In the genomic region with DNA sequence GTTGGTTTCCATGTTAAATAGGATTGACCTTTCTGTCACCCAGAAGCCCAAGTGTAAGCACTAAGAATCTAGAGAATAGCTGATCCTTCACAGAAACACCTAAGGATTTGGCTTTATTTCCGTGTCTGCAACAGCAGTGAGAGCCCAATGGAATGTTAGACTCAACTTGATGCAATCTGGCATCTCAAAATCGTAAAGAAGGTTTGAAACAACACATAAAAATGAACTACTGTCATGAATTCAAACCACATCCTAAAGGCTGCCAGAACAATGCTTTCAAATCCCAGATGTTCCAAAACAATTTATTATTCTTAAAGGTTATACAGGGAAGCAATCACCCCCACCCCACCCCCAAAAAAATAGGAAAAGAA, we compare ENCODE assay signal across 10 cellular contexts. TPM values are rescaled to one million over a fixed set of nuclear protein-coding genes. Genes with fewer than 3 reads are reported as not detected.
DNase-seq lines count a peak whose midpoint lies in the region; ATAC-seq and TF ChIP-seq lines count a peak whose summit lies in the region.
"Had no signal": no experiment of that assay in that cellular context is flagged by ENCODE, and none has a peak within 500 bp of the region (broad histone marks: within the 10 kb centered on the region; RNA-seq: fewer than 3 reads in every experiment).

No MANE protein-coding gene starts in this region.

- H3K27ac ChIP-seq in fibroblast of lung (ENCODE audit: insufficient read depth, low read length) (peak overlapping the region; percentile 82), sigmoid colon (peak overlapping the region; percentile 70 to 88 (median 76)), upper lobe of right lung (no peak overlapping the region)

- peaks cover 10% of the 10 kb centered on the region in 2 donors for H3K27me3 Mint-ChIP-seq in natural killer cell (ENCODE audit: low read depth in 2 of 2)

- H3K4me3 ChIP-seq in fibroblast of lung (replicated peaks in 1 of 4; ENCODE audit: control extremely low read depth in 1 of 4, insufficient read depth in 1 of 4, low read depth in 3 of 4, low read length in 4 of 4) (peak overlapping the region in 1 of 4 experiments; percentile 4), sigmoid colon (no peak overlapping the region), upper lobe of right lung (no peak overlapping the region)

- peak; percentile 58 for ATAC-seq in SK-N-SH treated with all-trans-retinoic acid at 6 μM for 48 hours
- ATAC-seq in upper lobe of right lung, result no peak
- ATAC-seq in natural killer cell, result no peak

- no peak for TF ChIP-seq EP300 in sigmoid colon (IDR thresholded peaks at IDR 0.05)

- no peak overlapping the region for H3K9ac ChIP-seq in fibroblast of lung (ENCODE audit: insufficient read depth, low read length)

- peak overlapping the region; percentile 75 for H3K4me2 ChIP-seq in fibroblast of lung (ENCODE audit: extremely low read depth, insufficient read depth, low read length)

- intact Hi-C loops in sigmoid colon (cut with DNase I), result no loop called here
- intact Hi-C loops in upper lobe of right lung (cut with DNase I), result no loop called here
- intact Hi-C loops in natural killer cell (cut with micrococcal nuclease), result no loop called here

- no peak overlapping the region for H2AFZ ChIP-seq in fibroblast of lung (ENCODE audit: low read length)

- H3K4me1 Mint-ChIP-seq in natural killer cell, result no peaks in the 10 kb centered on the region
- H3K4me1 Mint-ChIP-seq: CD8-positive, alpha-beta memory T cell; H9 had no signal

- H3K4me3 Mint-ChIP-seq in natural killer cell, result no peak overlapping the region
- H3K4me3 Mint-ChIP-seq: CD8-positive, alpha-beta memory T cell; H9 had no signal

- TF ChIP-seq POLR2A in sigmoid colon (IDR thresholded peaks at IDR 0.05), result no peak

- H3K36me3 ChIP-seq in fibroblast of lung (ENCODE audit: control insufficient read depth, insufficient read depth, low read length) (no peaks in the 10 kb centered on the region), sigmoid colon (no peaks in the 10 kb centered on the region), upper lobe of right lung (no peaks in the 10 kb centered on the region)

- H3K79me2 ChIP-seq in fibroblast of lung (ENCODE audit: control insufficient read depth, insufficient read depth, low read length), result no peaks in the 10 kb centered on the region

- H3K27me3 ChIP-seq in fibroblast of lung (ENCODE audit: control insufficient read depth, insufficient read depth, low read length) (no peaks in the 10 kb centered on the region), sigmoid colon (no peaks in the 10 kb centered on the region), upper lobe of right lung (no peaks in the 10 kb centered on the region)

- DNase-seq in EH (ENCODE audit: low read depth) (peak; percentile 96), fibroblast of lung (ENCODE audit: low read depth in 2 of 2) (peak; percentile 89 to 98), sigmoid colon (no peak), upper lobe of right lung (no peak), natural killer cell (no peak), cerebellar cortex (ENCODE audit: low spot score) (no peak)
- DNase-seq in stimulated activated CD4-positive, alpha-beta T cell treated with anti-CD3 and anti-CD28 coated beads, Interleukin-2, amount 100 ng/mL, for 24 hours, result no peak
- DNase-seq: CD8-positive, alpha-beta memory T cell; H9 had no signal

- no peaks in the 10 kb centered on the region for H3K36me3 Mint-ChIP-seq in natural killer cell
- H3K36me3 Mint-ChIP-seq: CD8-positive, alpha-beta memory T cell had no signal

- H3K9me3 Mint-ChIP-seq in natural killer cell, result no peaks in the 10 kb centered on the region
- H3K9me3 Mint-ChIP-seq: H9 had no signal

- H4K20me1 ChIP-seq in fibroblast of lung (ENCODE audit: control insufficient read depth, extremely low read depth, insufficient read depth, low read length), result no peaks in the 10 kb centered on the region

- H3K9me3 ChIP-seq in fibroblast of lung (ENCODE audit: control insufficient read depth, insufficient read depth, low read depth, low read length) (no peaks in the 10 kb centered on the region), sigmoid colon (no peaks in the 10 kb centered on the region), upper lobe of right lung (no peaks in the 10 kb centered on the region)

- WGBS in sigmoid colon, 2 donors, result 43 to 68% methylated on average over 2 of the region's 2 CpGs

- H3K27ac Mint-ChIP-seq in natural killer cell, result no peak overlapping the region
- H3K27ac Mint-ChIP-seq: CD8-positive, alpha-beta memory T cell; H9 had no signal

- H3K4me1 ChIP-seq in fibroblast of lung (ENCODE audit: control insufficient read depth, extremely low read depth, insufficient read depth, low read length) (peaks cover 21% of the 10 kb centered on the region), sigmoid colon (peaks cover 0 to 48% (median 41%) of the 10 kb centered on the region in 4 donors), upper lobe of right lung (peaks cover 3% of the 10 kb centered on the region)

- TF ChIP-seq CTCF in fibroblast of lung (conservative IDR thresholded peaks at IDR 0.05 in 1 of 2, IDR thresholded peaks at IDR 0.05 in 1 of 2; ENCODE audit: low read depth in 1 of 2, low read length in 2 of 2) (no peak), sigmoid colon (IDR thresholded peaks at IDR 0.05) (no peak), upper lobe of right lung (IDR thresholded peaks at IDR 0.05) (no peak), natural killer cell (IDR thresholded peaks at IDR 0.05) (no peak)

TF ChIP-seq in SK-N-SH treated with all-trans-retinoic acid at 6 μM for 48 hours, 23 proteins besides CTCF, POLR2A, EP300 and RAD21 (continues in another document):
- TF ChIP-seq, protein P1, sequence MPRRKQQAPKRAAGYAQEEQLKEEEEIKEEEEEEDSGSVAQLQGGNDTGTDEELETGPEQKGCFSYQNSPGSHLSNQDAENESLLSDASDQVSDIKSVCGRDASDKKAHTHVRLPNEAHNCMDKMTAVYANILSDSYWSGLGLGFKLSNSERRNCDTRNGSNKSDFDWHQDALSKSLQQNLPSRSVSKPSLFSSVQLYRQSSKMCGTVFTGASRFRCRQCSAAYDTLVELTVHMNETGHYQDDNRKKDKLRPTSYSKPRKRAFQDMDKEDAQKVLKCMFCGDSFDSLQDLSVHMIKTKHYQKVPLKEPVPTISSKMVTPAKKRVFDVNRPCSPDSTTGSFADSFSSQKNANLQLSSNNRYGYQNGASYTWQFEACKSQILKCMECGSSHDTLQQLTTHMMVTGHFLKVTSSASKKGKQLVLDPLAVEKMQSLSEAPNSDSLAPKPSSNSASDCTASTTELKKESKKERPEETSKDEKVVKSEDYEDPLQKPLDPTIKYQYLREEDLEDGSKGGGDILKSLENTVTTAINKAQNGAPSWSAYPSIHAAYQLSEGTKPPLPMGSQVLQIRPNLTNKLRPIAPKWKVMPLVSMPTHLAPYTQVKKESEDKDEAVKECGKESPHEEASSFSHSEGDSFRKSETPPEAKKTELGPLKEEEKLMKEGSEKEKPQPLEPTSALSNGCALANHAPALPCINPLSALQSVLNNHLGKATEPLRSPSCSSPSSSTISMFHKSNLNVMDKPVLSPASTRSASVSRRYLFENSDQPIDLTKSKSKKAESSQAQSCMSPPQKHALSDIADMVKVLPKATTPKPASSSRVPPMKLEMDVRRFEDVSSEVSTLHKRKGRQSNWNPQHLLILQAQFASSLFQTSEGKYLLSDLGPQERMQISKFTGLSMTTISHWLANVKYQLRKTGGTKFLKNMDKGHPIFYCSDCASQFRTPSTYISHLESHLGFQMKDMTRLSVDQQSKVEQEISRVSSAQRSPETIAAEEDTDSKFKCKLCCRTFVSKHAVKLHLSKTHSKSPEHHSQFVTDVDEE (CRISPR knock-in tag; IDR thresholded peaks at IDR 0.05), result no peak
- TF ChIP-seq RARB (CRISPR knock-in tag; IDR thresholded peaks at IDR 0.05), result peak; percentile 81; the same call in 1 of the 2 replicates
- no peak for TF ChIP-seq OSR1 (CRISPR knock-in tag; IDR thresholded peaks at IDR 0.05)
- TF ChIP-seq ISL1 (CRISPR knock-in tag; IDR thresholded peaks at IDR 0.05), result no peak
- TF ChIP-seq, protein P2, sequence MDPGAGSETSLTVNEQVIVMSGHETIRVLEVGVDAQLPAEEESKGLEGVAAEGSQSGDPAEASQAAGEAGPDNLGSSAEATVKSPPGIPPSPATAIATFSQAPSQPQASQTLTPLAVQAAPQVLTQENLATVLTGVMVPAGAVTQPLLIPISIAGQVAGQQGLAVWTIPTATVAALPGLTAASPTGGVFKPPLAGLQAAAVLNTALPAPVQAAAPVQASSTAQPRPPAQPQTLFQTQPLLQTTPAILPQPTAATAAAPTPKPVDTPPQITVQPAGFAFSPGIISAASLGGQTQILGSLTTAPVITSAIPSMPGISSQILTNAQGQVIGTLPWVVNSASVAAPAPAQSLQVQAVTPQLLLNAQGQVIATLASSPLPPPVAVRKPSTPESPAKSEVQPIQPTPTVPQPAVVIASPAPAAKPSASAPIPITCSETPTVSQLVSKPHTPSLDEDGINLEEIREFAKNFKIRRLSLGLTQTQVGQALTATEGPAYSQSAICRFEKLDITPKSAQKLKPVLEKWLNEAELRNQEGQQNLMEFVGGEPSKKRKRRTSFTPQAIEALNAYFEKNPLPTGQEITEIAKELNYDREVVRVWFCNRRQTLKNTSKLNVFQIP (CRISPR knock-in tag; IDR thresholded peaks at IDR 0.05; ENCODE audit: borderline replicate concordance, low read depth), result no peak
- TF ChIP-seq TOX (CRISPR knock-in tag; IDR thresholded peaks at IDR 0.05; ENCODE audit: borderline replicate concordance), result peak; percentile 94
- TF ChIP-seq, protein P3, sequence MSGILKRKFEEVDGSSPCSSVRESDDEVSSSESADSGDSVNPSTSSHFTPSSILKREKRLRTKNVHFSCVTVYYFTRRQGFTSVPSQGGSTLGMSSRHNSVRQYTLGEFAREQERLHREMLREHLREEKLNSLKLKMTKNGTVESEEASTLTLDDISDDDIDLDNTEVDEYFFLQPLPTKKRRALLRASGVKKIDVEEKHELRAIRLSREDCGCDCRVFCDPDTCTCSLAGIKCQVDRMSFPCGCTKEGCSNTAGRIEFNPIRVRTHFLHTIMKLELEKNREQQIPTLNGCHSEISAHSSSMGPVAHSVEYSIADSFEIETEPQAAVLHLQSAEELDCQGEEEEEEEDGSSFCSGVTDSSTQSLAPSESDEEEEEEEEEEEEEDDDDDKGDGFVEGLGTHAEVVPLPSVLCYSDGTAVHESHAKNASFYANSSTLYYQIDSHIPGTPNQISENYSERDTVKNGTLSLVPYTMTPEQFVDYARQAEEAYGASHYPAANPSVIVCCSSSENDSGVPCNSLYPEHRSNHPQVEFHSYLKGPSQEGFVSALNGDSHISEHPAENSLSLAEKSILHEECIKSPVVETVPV (CRISPR knock-in tag; IDR thresholded peaks at IDR 0.05), result no peak
- no peak for TF ChIP-seq ZC3H10 (CRISPR knock-in tag; IDR thresholded peaks at IDR 0.05)

RNA-seq across cellular contexts. Expression of a gene that starts 18.6 kb away (rescaled TPM):
- total RNA-seq in fibroblast of lung (94.5 and 125 TPM in 2 replicates), sigmoid colon (10 to 100 TPM; 23.7 to 40.0 (median 34.4) TPM), upper lobe of right lung (15.1 TPM), natural killer cell (not detected)
- polyA plus RNA-seq in fibroblast of lung (25.0 and 67.8 TPM in 2 replicates), sigmoid colon (1 to 10 TPM; 1.9 to 4.2 (median 3.2) TPM)
- 22.3 and 47.5 TPM in 2 replicates for polyA plus RNA-seq in fibroblast of lung (2012)
- polyA minus RNA-seq in fibroblast of lung (ENCODE audit: low replicate concordance), result 26.6 and 47.5 TPM in 2 replicates
- total RNA-seq: CD8-positive, alpha-beta memory T cell had no signal
- polyA plus RNA-seq: CD8-positive, alpha-beta memory T cell had no signal

Comparison
In these comparisons a context has a peak if more than half of its experiments do, and no peak if none do; other contexts are left out.
1. DNase-seq: peak in EH (single experiment) and fibroblast of lung (2 of 2); none in sigmoid colon (single experiment), upper lobe of right lung (single experiment), natural killer cell (single experiment), stimulated activated CD4-positive, alpha-beta T cell treated with anti-CD3 and anti-CD28 coated beads, Interleukin-2, amount 100 ng/mL, for 24 hours (0 of 2) and cerebellar cortex (single experiment).
2. RNA of a gene that starts 18.6 kb away (total RNA-seq): 94.5 to 125 TPM in fibroblast of lung, 23.7 to 40.0 TPM in sigmoid colon and 15.1 TPM in upper lobe of right lung (single experiment); not detected in natural killer cell; every median in the first group is over 10 times any median in the second.